1 cellular context compared by ENCODE assay signal in genomic region chr14:77800814-77801213, GRCh38.
TF ChIP-seq lines count a peak whose summit lies in the region.

No MANE protein-coding gene starts in this region.

TF ChIP-seq in H1, 55 proteins besides CTCF, POLR2A, EP300 and RAD21:
- TF ChIP-seq KDM4A (IDR thresholded peaks at IDR 0.05; ENCODE audit: low read depth, low read length, severe bottlenecking) (no peak), SP2 (IDR thresholded peaks at IDR 0.05; ENCODE audit: low read length) (no peak), TCF12 (IDR thresholded peaks at IDR 0.05; ENCODE audit: low read depth, low read length) (no peak), GABPA (IDR thresholded peaks at IDR 0.05; ENCODE audit: borderline replicate concordance, insufficient read depth, low read length) (no peak), KDM1A (IDR thresholded peaks at IDR 0.05; ENCODE audit: borderline replicate concordance, low read length) (no peak), BCL11A (IDR thresholded peaks at IDR 0.05; ENCODE audit: low read depth in 2 of 2, low read length in 2 of 2) (no peak), MAX (IDR thresholded peaks at IDR 0.05) (no peak), CHD7 (IDR thresholded peaks at IDR 0.05; ENCODE audit: insufficient replicate concordance, low read length) (no peak), NRF1 (IDR thresholded peaks at IDR 0.05; ENCODE audit: low read depth, low read length) (no peak), POLR2AphosphoS5 (IDR thresholded peaks at IDR 0.05; ENCODE audit: low read depth, low read length) (no peak), SIN3A (conservative IDR thresholded peaks at IDR 0.05 in 1 of 2, IDR thresholded peaks at IDR 0.05 in 1 of 2; ENCODE audit: low read depth in 1 of 2, low read length in 2 of 2) (no peak), SP4 (IDR thresholded peaks at IDR 0.05; ENCODE audit: low read length) (no peak)
